ENCODE assay signal across 18 cellular contexts in the genomic region with DNA sequence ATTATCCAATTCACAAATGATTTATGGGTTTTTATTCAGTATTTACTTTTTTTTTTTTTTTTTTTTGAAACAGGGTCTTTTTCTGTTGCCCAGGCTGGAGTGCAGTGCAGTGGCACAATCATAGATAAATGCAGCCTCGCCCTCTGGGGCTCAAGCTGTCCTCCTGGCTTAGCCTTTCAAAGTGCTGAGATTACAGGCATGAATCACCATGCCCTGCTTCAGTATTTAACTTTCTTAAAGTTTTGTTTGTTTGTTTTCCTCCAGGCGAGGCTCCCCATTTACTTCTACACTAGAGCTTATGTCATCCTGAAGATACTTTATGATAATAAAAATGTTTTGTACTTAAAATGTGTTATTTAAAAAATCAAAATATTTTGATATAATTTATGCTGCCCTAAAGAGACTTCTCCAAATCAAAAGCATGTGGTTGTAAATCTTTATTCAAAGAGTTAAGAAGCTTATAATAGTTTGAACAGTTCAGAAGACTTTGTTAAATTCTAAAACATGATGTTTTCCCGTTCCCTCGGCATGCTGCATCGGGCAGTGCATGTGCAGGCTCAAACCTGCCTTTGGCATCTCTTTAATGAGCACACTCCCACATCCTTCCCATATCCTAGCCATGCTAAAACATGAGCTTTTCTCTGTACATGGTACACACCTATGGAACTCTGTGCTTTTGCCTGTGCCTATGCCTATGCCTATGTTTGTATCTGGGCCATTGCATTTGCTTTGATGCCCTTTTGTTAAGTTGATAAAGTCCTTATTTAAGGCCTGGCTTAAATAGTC. TPM values are rescaled to one million over a fixed set of nuclear protein-coding genes. Genes with fewer than 3 reads are reported as not detected.
DNase-seq lines count a peak whose midpoint lies in the region; ATAC-seq and TF ChIP-seq lines count a peak whose summit lies in the region.
"Had no signal": no experiment of that assay in that cellular context is flagged by ENCODE, and none has a peak within 500 bp of the region (broad histone marks: within the 10 kb centered on the region; RNA-seq: fewer than 3 reads in every experiment).

No MANE protein-coding gene starts in this region.

- no peak overlapping the region for H3K4me3 ChIP-seq in GM23248
- no peak overlapping the region for H3K4me3 ChIP-seq in SJCRH30
- no peak overlapping the region for H3K4me3 ChIP-seq in psoas muscle
- H3K4me3 ChIP-seq: right atrium auricular region had no signal

- no peak overlapping the region for H3K4me2 ChIP-seq in GM23248 (ENCODE audit: unreplicated experiment)
- H3K4me2 ChIP-seq: KMS-11, SK-N-SH had no signal

- H3F3A ChIP-seq in GM23248 (ENCODE audit: insufficient read depth) = peaks cover 38% of the 10 kb centered on the region

- no peak overlapping the region for H2AFZ ChIP-seq in GM23248

- H3K27ac ChIP-seq in GM23248 = no peak overlapping the region
- H3K27ac ChIP-seq in SJCRH30 = peak overlapping the region; percentile 39
- peak overlapping the region; percentile 11 for H3K27ac ChIP-seq in psoas muscle
- H3K27ac ChIP-seq: KMS-11, right atrium auricular region, WERI-Rb-1 had no signal

- no peaks in the 10 kb centered on the region for H4K20me1 ChIP-seq in GM23248 (ENCODE audit: insufficient read depth)

- H3K79me2 ChIP-seq in GM23248 (ENCODE audit: insufficient read depth) = peaks cover 4% of the 10 kb centered on the region

- ATAC-seq in psoas muscle (peak in 2 of 4 donors; percentile 45 to 47), GM19463 (IDR thresholded peaks at IDR 0.05; ENCODE audit: unreplicated experiment) (no peak), HG03432 (IDR thresholded peaks at IDR 0.05; ENCODE audit: unreplicated experiment) (no peak)

- 45 to 46% methylated on average over 5 of the region's 5 CpGs for WGBS in GM23248 (ENCODE audit: low coverage in 1 of 2, low lambda C conversion rate in 2 of 2, missing lambda C conversion rate in 2 of 2), 2 experiments
- 88 to 93% (median 90%) methylated on average over 5 of the region's 5 CpGs for WGBS in psoas muscle, 3 donors

- H3K9ac ChIP-seq in GM23248 = no peak overlapping the region
- H3K9ac ChIP-seq: KMS-11, SK-N-SH had no signal

- peaks cover 28% of the 10 kb centered on the region for H3K4me1 ChIP-seq in GM23248 (ENCODE audit: insufficient read depth)
- H3K4me1 ChIP-seq in SJCRH30 = peaks cover 60% of the 10 kb centered on the region
- peaks cover 17% of the 10 kb centered on the region for H3K4me1 ChIP-seq in psoas muscle

- DNase-seq in GM23248 (peak; percentile 56), SJCRH30 (peak in 1 of 2 experiments; percentile 29), fibroblast of gingiva (ENCODE audit: low read depth) (peak; percentile 17), psoas muscle (no peak), NCI-H524 (lab: John Stamatoyannopoulos, UW) (no peak), iPS-NIHi7 (ENCODE audit: extremely low spot score) (no peak)
- DNase-seq: activated naive CD4-positive, alpha-beta T cell; DMS79; immature natural killer cell; NCI-H1694 treated with DMSO at 0.1 percent for 48 hours; SK-N-SH; stimulated activated naive CD4-positive, alpha-beta T cell treated with Interleukin-2 at 50 U/mL for 16 hours; WERI-Rb-1 had no signal

- no peaks in the 10 kb centered on the region for H3K9me3 ChIP-seq in GM23248 (ENCODE audit: low read depth)
- no peaks in the 10 kb centered on the region; the same call in 1 of the 2 replicates for H3K9me3 ChIP-seq in SJCRH30 (replicated peaks)
- no peaks in the 10 kb centered on the region for H3K9me3 ChIP-seq in psoas muscle
- H3K9me3 ChIP-seq: right atrium auricular region, SK-N-SH had no signal

- H3K36me3 ChIP-seq in GM23248 (ENCODE audit: low read depth) = no peaks in the 10 kb centered on the region
- H3K36me3 ChIP-seq in SJCRH30 = peaks cover 11% of the 10 kb centered on the region
- H3K36me3 ChIP-seq in psoas muscle (ENCODE audit: insufficient read depth in 1 of 2, low read depth in 1 of 2) = peaks cover 2 to 46% of the 10 kb centered on the region in 2 donors
- H3K36me3 ChIP-seq: WERI-Rb-1 had no signal

- no peaks in the 10 kb centered on the region for H3K9me2 ChIP-seq in GM23248 (ENCODE audit: insufficient read depth)
- H3K9me2 ChIP-seq: SK-N-SH had no signal

- intact Hi-C loops in psoas muscle (cut with DNase I) = loop anchor here in 1 of 2 donors (2.0 kb wide), 1 partner anchor 37 kb away; no protein-coding TSS in a partner anchor

- in situ Hi-C loops in GM23248 (cut with MboI) = no loop called here

- H3K27me3 ChIP-seq in GM23248 (replicated peaks; ENCODE audit: insufficient read depth) = no peaks in the 10 kb centered on the region
- H3K27me3 ChIP-seq in SJCRH30 = no peaks in the 10 kb centered on the region
- no peaks in the 10 kb centered on the region for H3K27me3 ChIP-seq in psoas muscle (ENCODE audit: insufficient read depth in 3 of 3, low read length in 2 of 3)
- H3K27me3 ChIP-seq: right atrium auricular region had no signal

- TF ChIP-seq CTCF in psoas muscle (IDR thresholded peaks at IDR 0.05) = no peak

RNA-seq across cellular contexts. Expression of gene SMPDL3A, which starts 11.1 kb away (rescaled TPM):
- 10.8 and 13.4 TPM in 2 replicates for total RNA-seq in GM23248 (2014; rRNA removed; shearing (Covaris generic))
- 14.3 and 15.4 TPM in 2 replicates for polyA plus RNA-seq in GM23248 (2016; fragmentation: Nextera tagmentation; extraction: Ambion mirVana)
- total RNA-seq in SJCRH30 (2014; rRNA removed; shearing (Covaris generic)) = 22.8 and 27.8 TPM in 2 replicates
- 10 to 100 TPM; 15.1 to 38.4 (median 22.5) TPM for total RNA-seq in psoas muscle
- polyA plus RNA-seq in psoas muscle = 10 to 100 TPM in 2 of 3 donors, 1 to 10 TPM in 1; 6.3 to 36.1 (median 35.2) TPM

RNA-seq across cellular contexts. Expression of gene FABP7, which starts 20.6 kb away (rescaled TPM):
- total RNA-seq in GM23248 (2014; rRNA removed; shearing (Covaris generic)) = not detected in 2 replicates
- polyA plus RNA-seq in GM23248 (2016; fragmentation: Nextera tagmentation; extraction: Ambion mirVana) (not detected in 2 replicates), psoas muscle (10 to 100 TPM in 2 of 3 donors, 1 to 10 TPM in 1; 7.1 to 42.1 (median 31.3) TPM)
- total RNA-seq in SJCRH30 (2014; rRNA removed; shearing (Covaris generic)) = 1.6 and 1.7 TPM in 2 replicates
- 10 to 100 TPM in 2 of 4 donors, 1 to 10 TPM in 2; 3.7 to 63.6 (median 27.1) TPM for total RNA-seq in psoas muscle
- polyA plus RNA-seq: BJ, immature natural killer cell, SK-N-SH had no signal

Comparison
In these comparisons a context has a peak if more than half of its experiments do, and no peak if none do; other contexts are left out.
1. DNase-seq: peak in GM23248 (single experiment) and fibroblast of gingiva (single experiment); none in psoas muscle (0 of 2), NCI-H524 (0 of 2) and iPS-NIHi7 (single experiment).